In the genomic region with DNA sequence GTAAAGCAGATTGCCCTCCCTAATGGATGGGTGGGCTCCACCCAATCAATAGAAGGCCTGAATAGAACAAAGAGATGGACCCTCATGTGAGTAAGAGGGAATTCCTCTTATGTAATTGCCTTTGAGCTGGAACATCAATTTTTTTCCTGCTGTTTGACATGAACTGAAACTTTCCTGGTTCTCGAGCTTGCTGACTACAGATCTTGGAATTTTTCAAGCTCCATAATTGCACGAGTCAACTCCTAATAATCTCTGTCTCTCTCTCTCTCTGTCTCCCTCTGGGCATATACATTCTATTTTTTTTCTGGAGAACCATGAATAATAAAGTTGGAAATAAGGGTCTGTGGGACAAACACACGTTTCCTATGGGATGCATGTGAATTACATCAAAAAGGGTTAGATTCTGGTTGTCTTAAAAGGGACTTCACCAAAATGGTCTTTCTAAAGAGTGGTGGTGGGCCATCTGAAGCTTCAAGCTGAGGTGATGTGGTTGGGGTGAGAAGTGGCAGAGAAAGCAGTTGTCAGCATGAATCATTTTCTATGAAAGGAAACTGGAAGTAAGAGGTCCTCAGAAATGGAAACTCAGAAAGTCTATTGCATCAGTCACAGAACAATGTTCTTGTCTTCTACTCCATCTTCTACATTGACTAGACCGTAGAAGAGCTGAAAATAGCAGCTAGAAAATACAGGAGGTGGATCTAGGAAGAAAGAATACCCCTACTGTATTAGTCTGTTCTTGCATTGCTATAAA, we compare ENCODE assay signal across 8 cellular contexts. TPM values are rescaled to one million over a fixed set of nuclear protein-coding genes. Genes with fewer than 3 reads are reported as not detected.
DNase-seq lines count a peak whose midpoint lies in the region; ATAC-seq and TF ChIP-seq lines count a peak whose summit lies in the region.

No MANE protein-coding gene starts in this region.

- peaks cover 0 to 6% of the 10 kb centered on the region in 2 donors for H3K4me1 ChIP-seq in adrenal gland (replicated peaks in 1 of 2)
- peaks cover 26% of the 10 kb centered on the region for H3K4me1 ChIP-seq in A673 (ENCODE audit: insufficient read depth, low read length, poor library complexity, severe bottlenecking)

- no peaks in the 10 kb centered on the region for H3K36me3 ChIP-seq in adrenal gland (replicated peaks in 1 of 2)
- no peaks in the 10 kb centered on the region for H3K36me3 ChIP-seq in A673 (ENCODE audit: insufficient read depth, low read length, poor library complexity, severe bottlenecking)

- intact Hi-C loops in adrenal gland (cut with DNase I) (no loop called here), A673 (cut with micrococcal nuclease; ENCODE audit: unreplicated experiment) (loop anchor here (5.0 kb wide), 1 partner anchor 211 kb away; no protein-coding TSS in a partner anchor)

- no peaks in the 10 kb centered on the region for H3K27me3 ChIP-seq in adrenal gland
- H3K27me3 ChIP-seq in A673 (replicated peaks; ENCODE audit: insufficient read depth, low read depth, low read length, poor library complexity): peaks cover 69% of the 10 kb centered on the region

- H3K9me3 ChIP-seq in adrenal gland (replicated peaks in 1 of 3) (no peaks in the 10 kb centered on the region), A673 (ENCODE audit: low read depth, low read length, poor library complexity, severe bottlenecking) (no peaks in the 10 kb centered on the region)

- TF ChIP-seq CTCF in adrenal gland (IDR thresholded peaks at IDR 0.05) (no peak), A673 (conservative IDR thresholded peaks at IDR 0.05; ENCODE audit: low read depth, low read length) (no peak)

- H3K4me3 ChIP-seq in adrenal gland (no peak overlapping the region), A673 (ENCODE audit: low read depth, low read length, poor library complexity, severe bottlenecking) (no peak overlapping the region)

- DNase-seq in ELR (ENCODE audit: low read depth): peak; percentile 85
- DNase-seq in MV-4-11 (lab: John Stamatoyannopoulos, UW): peak; percentile 82
- DNase-seq in epithelial cell of prostate (ENCODE audit: low read depth, low spot score): no peak
- no peak for DNase-seq in adrenal gland
- DNase-seq in cortex of kidney (lab: John Stamatoyannopoulos, UW): no peak
- no peak for DNase-seq in A673 (ENCODE audit: low spot score)
- no peak for DNase-seq in KG1 (lab: John Stamatoyannopoulos, UW)

- H3K27ac ChIP-seq in epithelial cell of prostate (peak overlapping the region; percentile 79), adrenal gland (no peak overlapping the region), A673 (ENCODE audit: low read depth, low read length, poor library complexity, severe bottlenecking) (no peak overlapping the region)

- CTCF ChIA-PET in A673 (lab: Charles Lee): no interaction called here

- no peak for TF ChIP-seq POLR2A in adrenal gland (IDR thresholded peaks at IDR 0.05)

- 79 to 81% (median 80%) methylated on average over 4 of the region's 4 CpGs for whole genome bisulfite sequencing in adrenal gland, 4 donors

- POLR2A ChIA-PET in A673 (lab: Charles Lee; ENCODE audit: low non-redundant PET): no interaction called here

- BruUV-seq in A673 (replicated peaks; lab: Mats Ljungman, UMichigan): no TSS peak

- peak; percentile 84 for ATAC-seq in GM21619 (IDR thresholded peaks at IDR 0.05; ENCODE audit: unreplicated experiment)

RNA-seq across cellular contexts. Expression of gene HOMER1, which starts 47.0 kb away (rescaled TPM):
- 1 to 10 TPM in 3 of 8 donors, under 1 TPM in 5; 0.06 to 2.7 (median 0.78) TPM for total RNA-seq in adrenal gland
- polyA plus RNA-seq in adrenal gland: 1 to 10 TPM in 1 of 3 donors, under 1 TPM in 2; 0.44 to 1.2 (median 0.48) TPM
- 34.0 and 37.0 TPM in 2 replicates for total RNA-seq in A673 (2021)

RNA-seq across cellular contexts. Expression of gene TENT2, which starts 51.3 kb away (rescaled TPM):
- total RNA-seq in adrenal gland: 10 to 100 TPM; 18.7 to 70.5 (median 53.1) TPM
- 10 to 100 TPM; 31.2 to 42.3 (median 36.0) TPM for polyA plus RNA-seq in adrenal gland
- total RNA-seq in A673 (2021): 56.3 and 59.6 TPM in 2 replicates

Comparison
In these comparisons a context has a peak if more than half of its experiments do, and no peak if none do; other contexts are left out.
1. DNase-seq: peak in ELR (single experiment) and MV-4-11 (single experiment); none in epithelial cell of prostate (single experiment), adrenal gland (0 of 7), cortex of kidney (single experiment), A673 (single experiment) and KG1 (single experiment).